Comparison of ENCODE assay signal across 6 cellular contexts in the genomic region with DNA sequence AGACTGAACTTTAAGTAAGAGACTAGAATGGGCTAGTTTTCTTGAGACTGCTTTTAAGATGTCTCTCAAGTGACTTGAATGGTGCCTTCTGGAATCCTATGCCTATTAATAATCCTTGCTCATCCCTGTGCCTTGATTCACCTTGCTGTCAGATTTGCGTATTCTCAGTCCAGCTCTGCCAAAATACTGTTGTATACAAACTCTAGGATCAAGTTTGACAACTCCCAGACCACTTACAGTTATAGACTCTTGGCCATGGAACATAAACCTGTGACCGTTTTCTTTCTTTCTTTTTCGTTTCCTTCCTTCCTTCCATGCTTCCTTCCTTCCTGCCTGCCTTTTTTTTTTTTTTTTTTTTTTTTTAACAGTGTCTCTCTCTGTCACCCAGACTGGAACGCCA.
"Had no signal": no experiment of that assay in that cellular context is flagged by ENCODE, and none has a peak within 500 bp of the region (broad histone marks: within the 10 kb centered on the region; RNA-seq: fewer than 3 reads in every experiment).

No MANE protein-coding gene starts in this region.

- H3K36me3 Mint-ChIP-seq: IgD-negative memory B cell had no signal

- ATAC-seq: HepG2, K562 had no signal

- DNase-seq: IMR-90, KBM-7 had no signal

- H3K27ac ChIP-seq: HL-60 had no signal

- H3K4me3 Mint-ChIP-seq: IgD-negative memory B cell had no signal

- H3K27me3 Mint-ChIP-seq: IgD-negative memory B cell had no signal

- H3K4me3 ChIP-seq: K562 had no signal

- H3K27ac Mint-ChIP-seq: IgD-negative memory B cell had no signal
